In genomic region chr7:44057181-44057848, GRCh38 we compare ENCODE assay signal across 19 cellular contexts. TPM values are rescaled to one million over a fixed set of nuclear protein-coding genes. Genes with fewer than 3 reads are reported as not detected.
A peak's percentile ranks its signal among the peaks of the same experiment; 100 is the strongest.
DNase-seq lines count a peak whose midpoint lies in the region; ATAC-seq and TF ChIP-seq lines count a peak whose summit lies in the region.
"Had no signal": no experiment of that assay in that cellular context is flagged by ENCODE, and none has a peak within 500 bp of the region (broad histone marks: within the 10 kb centered on the region; RNA-seq: fewer than 3 reads in every experiment).

No MANE protein-coding gene starts in this region.

- H3K27ac ChIP-seq in mammary epithelial cell (ENCODE audit: insufficient read depth, low read depth, low read length) (no peak overlapping the region), upper lobe of right lung (no peak overlapping the region)
- H3K27ac ChIP-seq: left lung had no signal

- no peaks in the 10 kb centered on the region for H4K20me1 ChIP-seq in mammary epithelial cell (ENCODE audit: insufficient read depth, low read length)

- H3K9me3 ChIP-seq in mammary epithelial cell (replicated peaks; ENCODE audit: insufficient read depth, low read length) (no peaks in the 10 kb centered on the region), upper lobe of right lung (no peaks in the 10 kb centered on the region)
- H3K9me3 ChIP-seq: left lung had no signal

- H3K4me1 ChIP-seq in mammary epithelial cell (ENCODE audit: insufficient read depth, low read length) (peaks cover 17% of the 10 kb centered on the region), upper lobe of right lung (no peaks in the 10 kb centered on the region)

- H3K27ac Mint-ChIP-seq in MCF 10A (ENCODE audit: low read depth, unreplicated experiment) (peak overlapping the region; percentile 64), WTC11 (0 out of 2 replicates have a peak overlapping the region, but pooled peaks have one; percentile 63), mesothelial cell of epicardium (no peak overlapping the region)
- H3K27ac Mint-ChIP-seq: activated CD4-positive, alpha-beta memory T cell treated with anti-CD3 and anti-CD28 coated beads for 36 hours had no signal

- dilution Hi-C loops in mammary epithelial cell (cut with HindIII; ENCODE audit: low sequenced_read_pairs), result no loop called here

- DNase-seq in MCF 10A (ENCODE audit: unreplicated experiment) (no peak), mammary epithelial cell (no peak), WTC11 (ENCODE audit: low spot score) (no peak), mesenteric fat pad (ENCODE audit: low spot score) (peak; percentile 89), upper lobe of right lung (peak; percentile 37), mesothelial cell of epicardium (ENCODE audit: low spot score in 2 of 2, unreplicated experiment in 2 of 2) (no peak)
- DNase-seq in activated CD8-positive, alpha-beta memory T cell treated with anti-CD3 and anti-CD28 coated beads, Interleukin-2, amount 50 U/mL, for 48 hours, result no peak
- DNase-seq: Calu3; cortex of kidney; foreskin melanocyte; GDM1; NCI-H1436 treated with DMSO at 0.1 percent for 48 hours; stimulated activated naive CD8-positive, alpha-beta T cell treated with anti-CD3 and anti-CD28 coated beads, Interleukin-15, amount 100 ng/mL, for 72 hours had no signal

- TF ChIP-seq CTCF in MCF 10A (IDR thresholded peaks at IDR 0.05; ENCODE audit: unreplicated experiment) (no peak), mammary epithelial cell (conservative IDR thresholded peaks at IDR 0.05 in 1 of 2, IDR thresholded peaks at IDR 0.05 in 1 of 2; ENCODE audit: extremely low read depth in 1 of 2, insufficient read depth in 1 of 2, low read depth in 1 of 2, low read length in 2 of 2) (no peak), WTC11 (IDR thresholded peaks at IDR 0.05) (no peak), upper lobe of right lung (IDR thresholded peaks at IDR 0.05) (no peak), mesothelial cell of epicardium (IDR thresholded peaks at IDR 0.05; ENCODE audit: unreplicated experiment) (no peak)

- 94% methylated on average over 10 of the region's 11 CpGs for WGBS in mammary epithelial cell (ENCODE audit: low coverage, missing lambda C conversion rate)

- H3K9ac ChIP-seq in mammary epithelial cell (ENCODE audit: insufficient read depth, low read length), result no peak overlapping the region

- no TSS peak for BruUV-seq in MCF 10A (replicated peaks; lab: Mats Ljungman, UMichigan)
- BruUV-seq in mammary epithelial cell (replicated peaks; lab: Mats Ljungman, UMichigan), result no TSS peak

- H3K4me3 Mint-ChIP-seq in MCF 10A (ENCODE audit: unreplicated experiment) (no peak overlapping the region), WTC11 (no peak overlapping the region), mesothelial cell of epicardium (no peak overlapping the region)
- H3K4me3 Mint-ChIP-seq: activated CD4-positive, alpha-beta memory T cell treated with anti-CD3 and anti-CD28 coated beads for 36 hours had no signal

- H3K9me3 Mint-ChIP-seq in MCF 10A (ENCODE audit: unreplicated experiment), result no peaks in the 10 kb centered on the region
- no peaks in the 10 kb centered on the region for H3K9me3 Mint-ChIP-seq in WTC11
- peaks cover 8% of the 10 kb centered on the region for H3K9me3 Mint-ChIP-seq in mesothelial cell of epicardium
- H3K9me3 Mint-ChIP-seq: activated CD4-positive, alpha-beta memory T cell treated with anti-CD3 and anti-CD28 coated beads for 36 hours; stimulated activated naive CD8-positive, alpha-beta T cell treated with anti-CD3 and anti-CD28 coated beads, Interleukin-15, amount 100 ng/mL, for 72 hours had no signal

- H3K79me2 ChIP-seq in mammary epithelial cell (ENCODE audit: insufficient read depth, low read length), result peaks cover 26% of the 10 kb centered on the region

- intact Hi-C loops in MCF 10A (cut with micrococcal nuclease), result no loop called here
- intact Hi-C loops in mammary epithelial cell (cut with micrococcal nuclease), result no loop called here
- intact Hi-C loops in upper lobe of right lung (cut with DNase I), result no loop called here

- H3K4me1 Mint-ChIP-seq in MCF 10A (ENCODE audit: insufficient read depth, unreplicated experiment) (peaks cover 11% of the 10 kb centered on the region), WTC11 (no peaks in the 10 kb centered on the region), mesothelial cell of epicardium (no peaks in the 10 kb centered on the region)

- in situ Hi-C loops in mammary epithelial cell (cut with MboI; ENCODE audit: low sequenced_read_pairs in 2 of 2), result no loop called here

- no peak overlapping the region for H3K4me2 ChIP-seq in mammary epithelial cell (ENCODE audit: insufficient read depth, low read depth, low read length)

- POLR2A ChIA-PET in MCF 10A (lab: Yijun Ruan, JAX) (interaction anchor here (1.3 to 4.6 kb wide), 5 partner anchors 9 to 14 kb away, joined by 3 to 13 read pairs (median 7); partner anchors contain the start of gene DBNL), WTC11 (lab: Charles Lee) (no interaction called here)

- peaks cover 30% of the 10 kb centered on the region for H3K36me3 ChIP-seq in mammary epithelial cell (ENCODE audit: insufficient read depth, low read length)
- peaks cover 99% of the 10 kb centered on the region for H3K36me3 ChIP-seq in upper lobe of right lung

- H3K27me3 Mint-ChIP-seq in MCF 10A (ENCODE audit: insufficient read depth, unreplicated experiment) (no peaks in the 10 kb centered on the region), WTC11 (ENCODE audit: low read depth) (no peaks in the 10 kb centered on the region), mesothelial cell of epicardium (ENCODE audit: low read depth) (no peaks in the 10 kb centered on the region)
- H3K27me3 Mint-ChIP-seq: activated CD4-positive, alpha-beta memory T cell treated with anti-CD3 and anti-CD28 coated beads for 36 hours; stimulated activated naive CD8-positive, alpha-beta T cell treated with anti-CD3 and anti-CD28 coated beads, Interleukin-15, amount 100 ng/mL, for 72 hours had no signal

- ATAC-seq in WTC11, result no peak
- ATAC-seq in upper lobe of right lung, result no peak
- ATAC-seq in HG02840 (IDR thresholded peaks at IDR 0.05; ENCODE audit: low FRiP score, unreplicated experiment), result no peak
- ATAC-seq: left lung; stimulated activated naive CD8-positive, alpha-beta T cell treated with anti-CD3 and anti-CD28 coated beads, Interleukin-15, amount 100 ng/mL, for 72 hours had no signal

- no peak overlapping the region for H2AFZ ChIP-seq in mammary epithelial cell (ENCODE audit: low read depth, low read length)

- H3K27me3 ChIP-seq in mammary epithelial cell (ENCODE audit: insufficient read depth, low read length) (no peaks in the 10 kb centered on the region), upper lobe of right lung (no peaks in the 10 kb centered on the region)
- H3K27me3 ChIP-seq: left lung had no signal

- CTCF ChIA-PET in MCF 10A (lab: Yijun Ruan, JAX) (no interaction called here), mammary epithelial cell (lab: Charles Lee; ENCODE audit: low non-redundant PET) (no interaction called here), WTC11 (lab: Charles Lee) (no interaction called here)

- peaks cover 60% of the 10 kb centered on the region for H3K36me3 Mint-ChIP-seq in MCF 10A (ENCODE audit: insufficient read depth, unreplicated experiment)
- peaks cover 48% of the 10 kb centered on the region for H3K36me3 Mint-ChIP-seq in WTC11
- peaks cover 42% of the 10 kb centered on the region for H3K36me3 Mint-ChIP-seq in mesothelial cell of epicardium

- H3K4me3 ChIP-seq in mammary epithelial cell (replicated peaks in 1 of 3; ENCODE audit: insufficient read depth in 1 of 3, low read depth in 2 of 3, low read length in 3 of 3), result no peak overlapping the region
- H3K4me3 ChIP-seq in upper lobe of right lung, result no peak overlapping the region
- H3K4me3 ChIP-seq: left lung had no signal

TF ChIP-seq in WTC11, 78 proteins besides CTCF, POLR2A, EP300 and RAD21 (continues in another document):
- TF ChIP-seq ZNF121 (CRISPR knock-in tag; IDR thresholded peaks at IDR 0.05) (no peak), E2F4 (CRISPR knock-in tag; IDR thresholded peaks at IDR 0.05; ENCODE audit: borderline replicate concordance, low read depth) (no peak)

RNA-seq across cellular contexts. Expression of gene PGAM2, which starts 8.1 kb away (rescaled TPM):
- total RNA-seq in MCF 10A (2022) (not detected in 2 replicates), mammary epithelial cell (not detected), WTC11 (2021) (2.4 to 5.6 TPM (median 3.9 TPM) in 3 replicates), mesenteric fat pad (not detected), upper lobe of right lung (1.1 TPM), mesothelial cell of epicardium (0.99 to 1.7 TPM (median 1.2 TPM) in 3 replicates)
- not detected for polyA plus RNA-seq in mammary epithelial cell
- not detected for polyA minus RNA-seq in mammary epithelial cell
- total RNA-seq: endothelial cell of umbilical vein, pulmonary artery endothelial cell had no signal

RNA-seq across cellular contexts. Expression of gene DBNL, which starts 12.8 kb away (rescaled TPM):
- total RNA-seq in MCF 10A (2022) (49.7 and 52.9 TPM in 2 replicates), mammary epithelial cell (10 to 100 TPM; 89.1 to 90.9 TPM), WTC11 (2021) (34.3 to 36.8 TPM (median 36.1 TPM) in 3 replicates), mesenteric fat pad (99.0 TPM), upper lobe of right lung (93.7 TPM), mesothelial cell of epicardium (62.6 to 70.9 TPM (median 64.5 TPM) in 3 replicates)
- polyA plus RNA-seq in mammary epithelial cell, result 130 TPM
- polyA minus RNA-seq in mammary epithelial cell, result 96.7 TPM

RNA-seq across cellular contexts. Expression of gene POLM, which starts 25.0 kb away (rescaled TPM):
- 19.2 and 22.8 TPM in 2 replicates for total RNA-seq in MCF 10A (2022)
- total RNA-seq in mammary epithelial cell, result 10 to 100 TPM; 11.8 to 18.7 TPM
- 5.3 TPM for polyA plus RNA-seq in mammary epithelial cell
- polyA minus RNA-seq in mammary epithelial cell, result 4.8 TPM
- 20.9 to 25.3 TPM (median 24.7 TPM) in 3 replicates for total RNA-seq in WTC11 (2021)
- 15.5 TPM for total RNA-seq in mesenteric fat pad
- 26.8 TPM for total RNA-seq in upper lobe of right lung
- 27.1 to 29.8 TPM (median 29.0 TPM) in 3 replicates for total RNA-seq in mesothelial cell of epicardium

RNA-seq across cellular contexts. Expression of gene AEBP1, which starts 46.8 kb away (rescaled TPM):
- not detected in 2 replicates for total RNA-seq in MCF 10A (2022)
- total RNA-seq in mammary epithelial cell, result 10 to 100 TPM in 1 of 2 donors, under 1 TPM in 1; 0.24 to 16.7 TPM
- polyA plus RNA-seq in mammary epithelial cell, result 0.06 TPM
- 5.3 TPM for polyA minus RNA-seq in mammary epithelial cell
- 50.8 to 55.5 TPM (median 52.4 TPM) in 3 replicates for total RNA-seq in WTC11 (2021)
- total RNA-seq in mesenteric fat pad, result 267 TPM
- total RNA-seq in upper lobe of right lung, result 272 TPM
- total RNA-seq in mesothelial cell of epicardium, result 94.3 to 96.8 TPM (median 95.2 TPM) in 3 replicates
- total RNA-seq: Calu3 had no signal

RNA-seq across cellular contexts. Expression of gene SPDYE1, which starts 59.6 kb away (rescaled TPM):
- total RNA-seq in MCF 10A (2022), result not detected in 2 replicates
- under 1 TPM in 1 of 2 donors, not detected in 1; under 0.01 TPM for total RNA-seq in mammary epithelial cell
- polyA plus RNA-seq in mammary epithelial cell, result not detected
- polyA minus RNA-seq in mammary epithelial cell, result not detected
- 0.07 TPM in 1 of 3 replicates, not detected in the others for total RNA-seq in WTC11 (2021)
- total RNA-seq in mesenteric fat pad, result not detected
- total RNA-seq in upper lobe of right lung, result not detected
- not detected in 3 replicates for total RNA-seq in mesothelial cell of epicardium
- total RNA-seq: activated CD4-positive, alpha-beta memory T cell treated with anti-CD3 and anti-CD28 coated beads for 36 hours; Calu3; endothelial cell of umbilical vein; left lung; myocyte; pulmonary artery endothelial cell had no signal
- polyA plus RNA-seq: endothelial cell of umbilical vein had no signal

Comparison
In these comparisons a context has a peak if more than half of its experiments do, and no peak if none do; other contexts are left out.
1. DNase-seq: peak in mesenteric fat pad (single experiment) and upper lobe of right lung (single experiment); none in MCF 10A (single experiment), mammary epithelial cell (single experiment), WTC11 (single experiment), mesothelial cell of epicardium (0 of 2) and activated CD8-positive, alpha-beta memory T cell treated with anti-CD3 and anti-CD28 coated beads, Interleukin-2, amount 50 U/mL, for 48 hours (single experiment).